In genomic region chr17:42700890-42701289, GRCh38 we compare ENCODE assay signal across 14 cellular contexts. TPM values are rescaled to one million over a fixed set of nuclear protein-coding genes. Genes with fewer than 3 reads are reported as not detected.
DNase-seq lines count a peak whose midpoint lies in the region; ATAC-seq, FAIRE-seq and TF ChIP-seq lines count a peak whose summit lies in the region.
"Had no signal": no experiment of that assay in that cellular context is flagged by ENCODE, and none has a peak within 500 bp of the region (broad histone marks: within the 10 kb centered on the region; RNA-seq: fewer than 3 reads in every experiment).

No MANE protein-coding gene starts in this region.

- intact Hi-C loops in upper lobe of right lung (cut with DNase I) = no loop called here

- peak overlapping the region; percentile 50 to 89 (median 52) for H3K27ac Mint-ChIP-seq in nephron
- H3K27ac Mint-ChIP-seq in stimulated activated memory B cell treated with anti-CD40 and anti-IgM and Interleukin-4, amounts not matched to agents 10 μg/mL and 1 μg/mL and 100 μg/mL, for 72 hours = no peak overlapping the region
- H3K27ac Mint-ChIP-seq: B cell; CD4-positive, alpha-beta T cell; GM23338 had no signal

- no peak for ATAC-seq in upper lobe of right lung
- no peak for ATAC-seq in stimulated activated memory B cell treated with anti-CD40 and anti-IgM and Interleukin-4, amounts not matched to agents 10 μg/mL and 1 μg/mL and 100 μg/mL, for 72 hours
- ATAC-seq: GM23338 had no signal

- H3K4me3 Mint-ChIP-seq in nephron = no peak overlapping the region
- H3K4me3 Mint-ChIP-seq in stimulated activated memory B cell treated with anti-CD40 and anti-IgM and Interleukin-4, amounts not matched to agents 10 μg/mL and 1 μg/mL and 100 μg/mL, for 72 hours = no peak overlapping the region
- H3K4me3 Mint-ChIP-seq: B cell; CD4-positive, alpha-beta T cell; GM23338 had no signal

- no peak for FAIRE-seq in urothelium cell line (lab: Jason Lieb, UNC)
- FAIRE-seq: A204.1 had no signal

- H3K27me3 Mint-ChIP-seq in nephron (ENCODE audit: low read depth) = no peaks in the 10 kb centered on the region
- H3K27me3 Mint-ChIP-seq in stimulated activated memory B cell treated with anti-CD40 and anti-IgM and Interleukin-4, amounts not matched to agents 10 μg/mL and 1 μg/mL and 100 μg/mL, for 72 hours = no peaks in the 10 kb centered on the region
- H3K27me3 Mint-ChIP-seq: B cell; CD4-positive, alpha-beta T cell had no signal

- no peaks in the 10 kb centered on the region for H3K27me3 ChIP-seq in upper lobe of right lung

- H3K36me3 Mint-ChIP-seq in nephron (ENCODE audit: low read depth) = peaks cover 49% of the 10 kb centered on the region
- H3K36me3 Mint-ChIP-seq in stimulated activated memory B cell treated with anti-CD40 and anti-IgM and Interleukin-4, amounts not matched to agents 10 μg/mL and 1 μg/mL and 100 μg/mL, for 72 hours = peaks cover 74% of the 10 kb centered on the region

- CTCF ChIA-PET in HEK293 (lab: Yijun Ruan, JAX) = no interaction called here

- H3K27ac ChIP-seq in HEK293 (ENCODE audit: extremely low read depth, low read depth, low read length) (no peak overlapping the region), caudate nucleus (ENCODE audit: low read depth, low read length) (peak overlapping the region; percentile 16), upper lobe of right lung (no peak overlapping the region)

- H3K9me3 Mint-ChIP-seq in nephron = no peaks in the 10 kb centered on the region
- H3K9me3 Mint-ChIP-seq in stimulated activated memory B cell treated with anti-CD40 and anti-IgM and Interleukin-4, amounts not matched to agents 10 μg/mL and 1 μg/mL and 100 μg/mL, for 72 hours = no peaks in the 10 kb centered on the region
- H3K9me3 Mint-ChIP-seq: CD4-positive, alpha-beta T cell; GM23338 had no signal

- H3K9me3 ChIP-seq in HEK293 (ENCODE audit: control insufficient read depth, insufficient read depth, low read depth, low read length) = no peaks in the 10 kb centered on the region
- no peaks in the 10 kb centered on the region for H3K9me3 ChIP-seq in upper lobe of right lung

- POLR2A ChIA-PET in HEK293 (lab: Yijun Ruan, JAX) = no interaction called here

- H3K4me1 ChIP-seq in HEK293 (ENCODE audit: control insufficient read depth, insufficient read depth, low read length) (no peaks in the 10 kb centered on the region), upper lobe of right lung (no peaks in the 10 kb centered on the region)

- TF ChIP-seq CTCF in HEK293 (tag by site-specific recombination; IDR thresholded peaks at IDR 0.05) = no peak
- TF ChIP-seq CTCF in nephron (IDR thresholded peaks at IDR 0.05; ENCODE audit: unreplicated experiment in 3 of 3) = no peak
- TF ChIP-seq CTCF in upper lobe of right lung (IDR thresholded peaks at IDR 0.05) = no peak

- H3K4me1 Mint-ChIP-seq in nephron = peaks cover 35% of the 10 kb centered on the region
- H3K4me1 Mint-ChIP-seq in stimulated activated memory B cell treated with anti-CD40 and anti-IgM and Interleukin-4, amounts not matched to agents 10 μg/mL and 1 μg/mL and 100 μg/mL, for 72 hours = peaks cover 46% of the 10 kb centered on the region

- DNase-seq in caudate nucleus (lab: John Stamatoyannopoulos, UW) (no peak), upper lobe of right lung (peak; percentile 25), urothelium cell line (ENCODE audit: low spot score) (no peak)
- DNase-seq in stimulated activated naive CD4-positive, alpha-beta T cell treated with Interleukin-2 at 50 U/mL for 16 hours (lab: John Stamatoyannopoulos, UW) = no peak
- DNase-seq: C1 segment of cervical spinal cord; Calu3; CD4-positive, alpha-beta T cell; DMS 273 treated with DMSO at 0.1 percent for 48 hours had no signal

- H3K4me3 ChIP-seq in HEK293 (ENCODE audit: low read depth, low read length) (no peak overlapping the region), upper lobe of right lung (no peak overlapping the region)
- H3K4me3 ChIP-seq: GM23338 had no signal

- H3K36me3 ChIP-seq in HEK293 (ENCODE audit: control insufficient read depth in 2 of 2, insufficient read depth in 1 of 2, low read length in 2 of 2) = peaks cover 26 to 80% of the 10 kb centered on the region in 2 experiments
- H3K36me3 ChIP-seq in upper lobe of right lung = peaks cover 89% of the 10 kb centered on the region

TF ChIP-seq in HEK293, 187 proteins besides CTCF, POLR2A, EP300 and RAD21:
- peak; percentile 65 for TF ChIP-seq ZFHX2 (tag by site-specific recombination; conservative IDR thresholded peaks at IDR 0.05)
- no peak for TF ChIP-seq BCL11A (tag by site-specific recombination; IDR thresholded peaks at IDR 0.05; ENCODE audit: low read depth)
- peak; percentile 49 for TF ChIP-seq EGR2 (tag by site-specific recombination; IDR thresholded peaks at IDR 0.05; ENCODE audit: low read depth)

RNA-seq across cellular contexts. Expression of gene CNTNAP1, which starts 18.6 kb away (rescaled TPM):
- 6.5 TPM for total RNA-seq in upper lobe of right lung

RNA-seq across cellular contexts. Expression of gene CCR10, which starts 19.2 kb away (rescaled TPM):
- total RNA-seq in upper lobe of right lung = 1.4 TPM

RNA-seq across cellular contexts. Expression of gene PLEKHH3, which starts 24.1 kb away (rescaled TPM):
- total RNA-seq in upper lobe of right lung = 26.4 TPM

RNA-seq across cellular contexts. Expression of gene TUBG2, which starts 41.8 kb away (rescaled TPM):
- 19.8 TPM for total RNA-seq in upper lobe of right lung

RNA-seq across cellular contexts. Expression of gene EZH1, which starts 44.0 kb away (rescaled TPM):
- total RNA-seq in upper lobe of right lung = 58.4 TPM
